18 cellular contexts compared by ENCODE assay signal in the genomic region with DNA sequence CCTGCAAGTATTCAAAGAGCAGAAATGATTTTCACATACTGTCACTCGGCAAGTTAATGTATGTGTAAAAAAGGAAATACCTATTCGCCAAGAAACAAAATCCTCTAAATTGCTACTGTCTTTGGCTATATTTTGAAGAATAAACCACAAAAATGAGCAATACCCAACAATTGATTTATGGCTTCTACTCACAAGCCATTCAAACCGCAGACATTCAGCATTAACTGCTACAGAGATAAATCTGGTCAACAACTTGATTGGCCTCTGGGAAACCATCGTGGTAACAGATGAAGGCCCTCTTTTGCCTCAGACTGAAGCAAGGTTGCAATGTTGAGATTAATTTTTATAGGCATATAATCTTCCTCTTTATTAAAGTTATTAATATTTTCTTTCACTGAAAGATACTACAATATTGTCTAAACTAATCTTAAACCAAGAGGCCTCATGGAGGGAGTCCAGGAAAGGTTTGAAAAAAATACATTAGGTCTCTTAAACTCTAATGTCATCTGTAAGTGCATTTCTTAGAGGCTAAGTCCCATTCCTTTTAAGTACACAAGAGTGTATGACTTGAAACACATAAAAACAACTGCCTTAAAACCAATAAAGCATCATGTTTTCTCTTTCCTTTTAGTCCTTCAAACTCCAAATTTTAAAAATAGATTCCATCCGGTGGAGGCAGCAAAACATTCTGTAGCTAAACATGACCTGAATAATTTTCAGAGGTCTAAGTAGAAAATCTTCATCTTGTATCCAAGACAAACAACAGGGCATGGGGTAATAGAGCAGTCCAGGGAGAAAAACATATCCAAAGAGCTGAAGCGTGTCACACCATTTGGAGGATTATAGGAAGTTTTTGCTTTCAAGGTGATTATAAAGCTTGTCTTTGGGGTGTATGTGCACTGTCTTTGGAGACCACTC.
DNase-seq lines count a peak whose midpoint lies in the region; ATAC-seq and TF ChIP-seq lines count a peak whose summit lies in the region.
"Had no signal": no experiment of that assay in that cellular context is flagged by ENCODE, and none has a peak within 500 bp of the region (broad histone marks: within the 10 kb centered on the region; RNA-seq: fewer than 3 reads in every experiment).

No MANE protein-coding gene starts in this region.

- H3K4me1 ChIP-seq in right atrium auricular region: peaks cover 0 to 14% of the 10 kb centered on the region in 2 donors
- peaks cover 20% of the 10 kb centered on the region for H3K4me1 ChIP-seq in osteoblast (ENCODE audit: insufficient read depth, low read length)
- H3K4me1 ChIP-seq in BE2C: no peaks in the 10 kb centered on the region
- H3K4me1 ChIP-seq: thyroid gland had no signal

- H3K27me3 ChIP-seq in right atrium auricular region (no peaks in the 10 kb centered on the region), osteoblast (ENCODE audit: insufficient read depth, low read length) (no peaks in the 10 kb centered on the region), BE2C (no peaks in the 10 kb centered on the region)
- H3K27me3 ChIP-seq: thyroid gland had no signal

- DNase-seq in right atrium auricular region (ENCODE audit: low spot score) (no peak), left cardiac atrium (no peak), fibroblast of gingiva (ENCODE audit: low read depth) (peak; percentile 58), osteoblast (ENCODE audit: insufficient read length, low spot score, missing footprints) (no peak), putamen (ENCODE audit: low spot score) (no peak), BE2C (no peak), NCI-H1694 treated with DMSO at 0.1 percent for 48 hours (lab: John Stamatoyannopoulos, UW) (no peak)
- DNase-seq: ACHN; activated CD4-positive, alpha-beta T cell treated with anti-CD3 and anti-CD28 coated beads, Interleukin-2, amount 50 U/mL, for 4 hours; activated T-cell treated with anti-CD3 and anti-CD28 coated beads, Interleukin-2, amount 50 U/mL, for 4 hours; CD8-positive, alpha-beta T cell; EL; head of caudate nucleus; Karpas-422; NCI-H1436 treated with DMSO at 0.1 percent for 48 hours; thyroid gland had no signal

- no peaks in the 10 kb centered on the region for H4K20me1 ChIP-seq in osteoblast (ENCODE audit: insufficient read depth, low read length)

- H3K36me3 ChIP-seq in right atrium auricular region (no peaks in the 10 kb centered on the region), osteoblast (ENCODE audit: insufficient read depth, low read length) (no peaks in the 10 kb centered on the region), BE2C (no peaks in the 10 kb centered on the region)
- H3K36me3 ChIP-seq: thyroid gland had no signal

- H3K9me3 ChIP-seq in right atrium auricular region (no peaks in the 10 kb centered on the region), osteoblast (ENCODE audit: low read depth, low read length) (no peaks in the 10 kb centered on the region), BE2C (no peaks in the 10 kb centered on the region)
- H3K9me3 ChIP-seq: thyroid gland had no signal

- H3K4me2 ChIP-seq in osteoblast (ENCODE audit: insufficient read depth, low read length): peak overlapping the region; percentile 41

- no peaks in the 10 kb centered on the region for H3K79me2 ChIP-seq in osteoblast (ENCODE audit: insufficient read depth, low read length)

- H3K4me3 ChIP-seq in right atrium auricular region: no peak overlapping the region
- no peak overlapping the region for H3K4me3 ChIP-seq in osteoblast (ENCODE audit: insufficient read depth, low read length)
- no peak overlapping the region for H3K4me3 ChIP-seq in BE2C (ENCODE audit: low read depth, low read length)
- H3K4me3 ChIP-seq: SK-N-MC, thyroid gland had no signal

- TF ChIP-seq CTCF in right atrium auricular region (IDR thresholded peaks at IDR 0.05) (no peak), osteoblast (IDR thresholded peaks at IDR 0.05; ENCODE audit: extremely low read depth, low read depth, low read length) (peak; percentile 23), BE2C (IDR thresholded peaks at IDR 0.05; ENCODE audit: low read depth, low read length) (no peak)

- intact Hi-C loops in left cardiac atrium (cut with DNase I): loop anchor here in 1 of 2 donors (5.0 kb wide), 1 partner anchor 163 kb away; a partner anchor contains a TSS

- ATAC-seq in left cardiac atrium (no peak), HG03280 (IDR thresholded peaks at IDR 0.05; ENCODE audit: unreplicated experiment) (no peak)
- ATAC-seq: activated T-cell treated with anti-CD3 and anti-CD28 coated beads, Interleukin-2, amount 50 U/mL, for 4 hours; CD8-positive, alpha-beta T cell had no signal

- no peak overlapping the region for H2AFZ ChIP-seq in osteoblast (ENCODE audit: low read length)

- H3K27ac ChIP-seq in right atrium auricular region: peak overlapping the region; percentile 27 to 92
- H3K27ac ChIP-seq in osteoblast (ENCODE audit: low read depth, low read length): peak overlapping the region; percentile 31
- H3K27ac ChIP-seq: SK-N-MC, thyroid gland had no signal
